In the genomic region with DNA sequence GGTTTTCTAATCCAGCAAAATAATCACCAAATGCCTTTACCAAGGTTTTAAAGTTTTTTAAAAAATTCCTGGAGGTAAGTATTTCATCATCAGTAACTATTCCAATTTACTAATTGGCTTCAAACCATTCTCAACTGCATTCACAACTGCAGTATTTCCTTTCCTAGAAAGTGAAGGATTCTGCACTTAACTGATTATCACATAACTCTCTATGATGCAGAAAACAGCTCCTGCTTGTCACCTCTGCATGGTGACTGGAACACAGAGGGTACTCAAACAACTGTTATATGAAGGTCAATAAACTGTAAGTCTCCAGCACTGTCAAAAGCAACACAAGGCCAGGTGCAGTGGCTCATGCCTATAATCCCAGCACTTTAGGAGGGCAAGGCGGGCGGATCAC, we compare ENCODE assay signal across 1 cellular context.
A peak's percentile ranks its signal among the peaks of the same experiment; 100 is the strongest.
TF ChIP-seq lines count a peak whose summit lies in the region.

No MANE protein-coding gene starts in this region.

TF ChIP-seq in HepG2, 621 proteins besides CTCF, POLR2A, EP300 and RAD21:
- TF ChIP-seq BCL6 (CRISPR knock-in tag; IDR thresholded peaks at IDR 0.05) (peak; percentile 56; the same call in 1 of the 2 replicates), KLF11 (CRISPR knock-in tag; IDR thresholded peaks at IDR 0.05) (no peak)
